Comparison of ENCODE assay signal across 19 cellular contexts in the genomic region with DNA sequence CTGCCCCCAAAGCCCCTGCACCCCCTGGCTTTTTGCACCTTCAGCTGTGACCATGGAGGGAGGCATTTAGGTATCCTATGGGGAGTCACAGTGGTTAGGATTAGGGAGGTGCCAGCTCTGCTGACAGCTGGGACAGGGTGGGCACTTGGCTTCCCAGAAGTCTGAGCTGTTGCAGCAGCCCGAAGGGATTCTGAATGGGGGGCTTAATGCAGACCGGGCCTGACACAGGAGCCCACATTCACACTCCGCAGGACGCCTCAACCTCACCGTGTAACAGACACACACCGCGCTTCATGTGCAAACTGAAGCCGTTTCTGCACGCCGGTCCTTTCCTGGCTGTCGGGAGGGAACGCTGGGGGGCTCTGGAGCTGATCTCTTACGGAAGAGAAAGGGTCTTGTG. TPM values are rescaled to one million over a fixed set of nuclear protein-coding genes. Genes with fewer than 3 reads are reported as not detected.
DNase-seq lines count a peak whose midpoint lies in the region; ATAC-seq and TF ChIP-seq lines count a peak whose summit lies in the region.
"Had no signal": no experiment of that assay in that cellular context is flagged by ENCODE, and none has a peak within 500 bp of the region (broad histone marks: within the 10 kb centered on the region; RNA-seq: fewer than 3 reads in every experiment).

No MANE protein-coding gene starts in this region.

- H3K27me3 ChIP-seq in suprapubic skin (peaks cover 34% of the 10 kb centered on the region), right cardiac atrium (ENCODE audit: control insufficient read depth, insufficient read depth) (no peaks in the 10 kb centered on the region)
- H3K27me3 ChIP-seq: ovary had no signal

- H3K27ac ChIP-seq in suprapubic skin (no peak overlapping the region), right cardiac atrium (ENCODE audit: low read length) (no peak overlapping the region)
- H3K27ac ChIP-seq: cardiac muscle cell, foreskin keratinocyte, ovary, upper lobe of right lung had no signal

- H3K4me1 Mint-ChIP-seq in activated T-cell treated with anti-CD3 and anti-CD28 coated beads, Interleukin-2, amount 50 U/mL, for 4 hours (ENCODE audit: low read depth): peaks cover 12% of the 10 kb centered on the region
- peaks cover 11% of the 10 kb centered on the region for H3K4me1 Mint-ChIP-seq in activated T-helper 2 cell treated with anti-CD3 and anti-CD28 coated beads, Interferon-gamma antibody, Interleukin-2, Interleukin-4, amounts not matched to agents 10 μg/mL and 5 μg/mL and 100 μg/mL, durations not matched to agents 14 hours and 24 hours and 36 hours (ENCODE audit: low read depth)

- H3K36me3 ChIP-seq in suprapubic skin: no peaks in the 10 kb centered on the region
- H3K36me3 ChIP-seq: cardiac muscle cell, ovary, upper lobe of right lung had no signal

- H3K4me1 ChIP-seq in suprapubic skin: peaks cover 14% of the 10 kb centered on the region
- H3K4me1 ChIP-seq in right cardiac atrium (ENCODE audit: control insufficient read depth, insufficient read depth, low read length): no peaks in the 10 kb centered on the region
- H3K4me1 ChIP-seq: foreskin keratinocyte had no signal

- H3K27me3 Mint-ChIP-seq in activated T-cell treated with anti-CD3 and anti-CD28 coated beads, Interleukin-2, amount 50 U/mL, for 4 hours (ENCODE audit: low read depth): peaks cover 42% of the 10 kb centered on the region
- H3K27me3 Mint-ChIP-seq in activated T-helper 2 cell treated with anti-CD3 and anti-CD28 coated beads, Interferon-gamma antibody, Interleukin-2, Interleukin-4, amounts not matched to agents 10 μg/mL and 5 μg/mL and 100 μg/mL, durations not matched to agents 14 hours and 24 hours and 36 hours (ENCODE audit: low read depth): peaks cover 50% of the 10 kb centered on the region

- H3K4me3 ChIP-seq in suprapubic skin (no peak overlapping the region), right cardiac atrium (ENCODE audit: low read length) (no peak overlapping the region)

- no peak for TF ChIP-seq EP300 in suprapubic skin (IDR thresholded peaks at IDR 0.05)

- intact Hi-C loops in activated T-helper 2 cell treated with anti-CD3 and anti-CD28 coated beads, Interferon-gamma antibody, Interleukin-2, Interleukin-4, amounts not matched to agents 10 μg/mL and 5 μg/mL and 100 μg/mL, durations not matched to agents 14 hours and 24 hours and 36 hours (cut with micrococcal nuclease): no loop called here
- intact Hi-C loops in right cardiac atrium (cut with DNase I): no loop called here

- TF ChIP-seq POLR2A in suprapubic skin (IDR thresholded peaks at IDR 0.05): no peak

- no peak for DNase-seq in activated T-cell treated with anti-CD3 and anti-CD28 coated beads, Interleukin-2, amount 50 U/mL, for 4 hours
- DNase-seq in activated T-cell treated with anti-CD3 and anti-CD28 coated beads for 4 hours (no peak), mesenteric fat pad (ENCODE audit: low spot score) (peak; percentile 77), suprapubic skin (ENCODE audit: low spot score in 2 of 2) (peak; percentile 38 to 63), right cardiac atrium (no peak)
- no peak for DNase-seq in activated T-helper 2 cell treated with anti-CD3 and anti-CD28 coated beads, Interferon-gamma antibody, Interleukin-2, Interleukin-4, amounts not matched to agents 10 μg/mL and 5 μg/mL and 100 μg/mL, durations not matched to agents 14 hours and 24 hours and 36 hours (ENCODE audit: low spot score)
- DNase-seq: activated naive CD8-positive, alpha-beta T cell treated with anti-CD3 and anti-CD28 coated beads, Interleukin-2, amount 50 U/mL, for 24 hours; Calu3; foreskin keratinocyte; KG1; NCI-H1048; NCI-H69; small intestine; upper lobe of right lung had no signal

- peak overlapping the region; percentile 41 for H3K4me3 Mint-ChIP-seq in activated T-cell treated with anti-CD3 and anti-CD28 coated beads, Interleukin-2, amount 50 U/mL, for 4 hours
- peak overlapping the region; percentile 65 for H3K4me3 Mint-ChIP-seq in activated T-helper 2 cell treated with anti-CD3 and anti-CD28 coated beads, Interferon-gamma antibody, Interleukin-2, Interleukin-4, amounts not matched to agents 10 μg/mL and 5 μg/mL and 100 μg/mL, durations not matched to agents 14 hours and 24 hours and 36 hours (ENCODE audit: low read depth)
- H3K4me3 Mint-ChIP-seq: activated naive CD8-positive, alpha-beta T cell treated with anti-CD3 and anti-CD28 coated beads, Interleukin-2, amount 50 U/mL, for 24 hours; stimulated activated memory B cell treated with anti-CD40 and anti-IgM and Interleukin-4, amounts not matched to agents 10 μg/mL and 1 μg/mL and 100 μg/mL, for 72 hours had no signal

- no peak for TF ChIP-seq CTCF in suprapubic skin (IDR thresholded peaks at IDR 0.05)

- WGBS in suprapubic skin: 81% methylated on average over 11 of the region's 13 CpGs
- 66% methylated on average over 13 of the region's 13 CpGs for WGBS in right cardiac atrium

- H3K9me3 Mint-ChIP-seq in activated T-cell treated with anti-CD3 and anti-CD28 coated beads, Interleukin-2, amount 50 U/mL, for 4 hours: no peaks in the 10 kb centered on the region
- H3K9me3 Mint-ChIP-seq in activated T-helper 2 cell treated with anti-CD3 and anti-CD28 coated beads, Interferon-gamma antibody, Interleukin-2, Interleukin-4, amounts not matched to agents 10 μg/mL and 5 μg/mL and 100 μg/mL, durations not matched to agents 14 hours and 24 hours and 36 hours: no peaks in the 10 kb centered on the region
- H3K9me3 Mint-ChIP-seq: activated naive CD8-positive, alpha-beta T cell treated with anti-CD3 and anti-CD28 coated beads, Interleukin-2, amount 50 U/mL, for 24 hours; stimulated activated memory B cell treated with anti-CD40 and anti-IgM and Interleukin-4, amounts not matched to agents 10 μg/mL and 1 μg/mL and 100 μg/mL, for 72 hours had no signal

- no peak for ATAC-seq in activated T-cell treated with anti-CD3 and anti-CD28 coated beads, Interleukin-2, amount 50 U/mL, for 4 hours
- ATAC-seq in GM18870 (IDR thresholded peaks at IDR 0.05; ENCODE audit: unreplicated experiment) (no peak), right cardiac atrium (no peak), GM18909 (IDR thresholded peaks at IDR 0.05; ENCODE audit: poor library complexity, unreplicated experiment) (no peak)
- ATAC-seq: foreskin keratinocyte; stimulated activated memory B cell treated with anti-CD40 and anti-IgM and Interleukin-4, amounts not matched to agents 10 μg/mL and 1 μg/mL and 100 μg/mL, for 72 hours had no signal

- no peak overlapping the region for H3K27ac Mint-ChIP-seq in activated T-helper 2 cell treated with anti-CD3 and anti-CD28 coated beads, Interferon-gamma antibody, Interleukin-2, Interleukin-4, amounts not matched to agents 10 μg/mL and 5 μg/mL and 100 μg/mL, durations not matched to agents 14 hours and 24 hours and 36 hours
- H3K27ac Mint-ChIP-seq: activated naive CD8-positive, alpha-beta T cell treated with anti-CD3 and anti-CD28 coated beads, Interleukin-2, amount 50 U/mL, for 24 hours; stimulated activated memory B cell treated with anti-CD40 and anti-IgM and Interleukin-4, amounts not matched to agents 10 μg/mL and 1 μg/mL and 100 μg/mL, for 72 hours had no signal

- peaks cover 2% of the 10 kb centered on the region for H3K36me3 Mint-ChIP-seq in activated T-cell treated with anti-CD3 and anti-CD28 coated beads, Interleukin-2, amount 50 U/mL, for 4 hours (ENCODE audit: insufficient read depth)
- H3K36me3 Mint-ChIP-seq in activated T-helper 2 cell treated with anti-CD3 and anti-CD28 coated beads, Interferon-gamma antibody, Interleukin-2, Interleukin-4, amounts not matched to agents 10 μg/mL and 5 μg/mL and 100 μg/mL, durations not matched to agents 14 hours and 24 hours and 36 hours (ENCODE audit: low read depth): peaks cover 9% of the 10 kb centered on the region
- H3K36me3 Mint-ChIP-seq: stimulated activated memory B cell treated with anti-CD40 and anti-IgM and Interleukin-4, amounts not matched to agents 10 μg/mL and 1 μg/mL and 100 μg/mL, for 72 hours had no signal

- no peaks in the 10 kb centered on the region for H3K9me3 ChIP-seq in suprapubic skin
- H3K9me3 ChIP-seq in right cardiac atrium (ENCODE audit: control insufficient read depth, low read length): no peaks in the 10 kb centered on the region
- H3K9me3 ChIP-seq: ovary, upper lobe of right lung had no signal

RNA-seq across cellular contexts. Expression of gene EBF4, which starts 1.9 kb away (rescaled TPM):
- total RNA-seq in activated T-cell treated with anti-CD3 and anti-CD28 coated beads, Interleukin-2, amount 50 U/mL, for 4 hours: 1 to 10 TPM in 1 of 3 donors, under 1 TPM in 2; 0.33 to 1.1 (median 0.76) TPM
- 6.0 and 10.5 TPM in 2 replicates for total RNA-seq in activated T-helper 2 cell treated with anti-CD3 and anti-CD28 coated beads, Interferon-gamma antibody, Interleukin-2, Interleukin-4, amounts not matched to agents 10 μg/mL and 5 μg/mL and 100 μg/mL, durations not matched to agents 14 hours and 24 hours and 36 hours
- total RNA-seq in mesenteric fat pad (6.0 TPM), suprapubic skin (10 to 100 TPM in 1 of 4 donors, 1 to 10 TPM in 3; 5.9 to 12.6 (median 6.3) TPM), right cardiac atrium (10 to 100 TPM in 2 of 4 donors, 1 to 10 TPM in 2; 9.6 to 13.5 (median 10.2) TPM)
- polyA plus RNA-seq in right cardiac atrium: 4.8 TPM

RNA-seq across cellular contexts. Expression of gene IDH3B, which starts 30.5 kb away (rescaled TPM):
- 100 to 1,000 TPM; 150 to 160 (median 158) TPM for total RNA-seq in activated T-cell treated with anti-CD3 and anti-CD28 coated beads, Interleukin-2, amount 50 U/mL, for 4 hours
- 111 and 112 TPM in 2 replicates for total RNA-seq in activated T-helper 2 cell treated with anti-CD3 and anti-CD28 coated beads, Interferon-gamma antibody, Interleukin-2, Interleukin-4, amounts not matched to agents 10 μg/mL and 5 μg/mL and 100 μg/mL, durations not matched to agents 14 hours and 24 hours and 36 hours
- total RNA-seq in mesenteric fat pad (66.7 TPM), suprapubic skin (100 to 1,000 TPM; 119 to 135 (median 121) TPM), right cardiac atrium (100 to 1,000 TPM; 146 to 166 (median 150) TPM)
- 158 TPM for polyA plus RNA-seq in right cardiac atrium

RNA-seq across cellular contexts. Expression of gene NOP56, which starts 42.1 kb away (rescaled TPM):
- total RNA-seq in activated T-cell treated with anti-CD3 and anti-CD28 coated beads, Interleukin-2, amount 50 U/mL, for 4 hours: 1,000 to 10,000 TPM; 1,094 to 1,238 (median 1,145) TPM
- 693 and 705 TPM in 2 replicates for total RNA-seq in activated T-helper 2 cell treated with anti-CD3 and anti-CD28 coated beads, Interferon-gamma antibody, Interleukin-2, Interleukin-4, amounts not matched to agents 10 μg/mL and 5 μg/mL and 100 μg/mL, durations not matched to agents 14 hours and 24 hours and 36 hours
- 165 TPM for total RNA-seq in mesenteric fat pad
- 100 to 1,000 TPM in 3 of 4 donors, 10 to 100 TPM in 1; 81.2 to 140 (median 109) TPM for total RNA-seq in suprapubic skin
- 10 to 100 TPM; 57.9 to 69.2 (median 63.8) TPM for total RNA-seq in right cardiac atrium
- polyA plus RNA-seq in right cardiac atrium: 40.9 TPM

Comparison
In these comparisons a context has a peak if more than half of its experiments do, and no peak if none do; other contexts are left out.
1. DNase-seq: peak in mesenteric fat pad (single experiment) and suprapubic skin (2 of 2); none in activated T-cell treated with anti-CD3 and anti-CD28 coated beads, Interleukin-2, amount 50 U/mL, for 4 hours (single experiment), activated T-cell treated with anti-CD3 and anti-CD28 coated beads for 4 hours (single experiment), activated T-helper 2 cell treated with anti-CD3 and anti-CD28 coated beads, Interferon-gamma antibody, Interleukin-2, Interleukin-4, amounts not matched to agents 10 μg/mL and 5 μg/mL and 100 μg/mL, durations not matched to agents 14 hours and 24 hours and 36 hours (single experiment) and right cardiac atrium (0 of 3).